ENCODE assay signal across 34 cellular contexts in the genomic region with DNA sequence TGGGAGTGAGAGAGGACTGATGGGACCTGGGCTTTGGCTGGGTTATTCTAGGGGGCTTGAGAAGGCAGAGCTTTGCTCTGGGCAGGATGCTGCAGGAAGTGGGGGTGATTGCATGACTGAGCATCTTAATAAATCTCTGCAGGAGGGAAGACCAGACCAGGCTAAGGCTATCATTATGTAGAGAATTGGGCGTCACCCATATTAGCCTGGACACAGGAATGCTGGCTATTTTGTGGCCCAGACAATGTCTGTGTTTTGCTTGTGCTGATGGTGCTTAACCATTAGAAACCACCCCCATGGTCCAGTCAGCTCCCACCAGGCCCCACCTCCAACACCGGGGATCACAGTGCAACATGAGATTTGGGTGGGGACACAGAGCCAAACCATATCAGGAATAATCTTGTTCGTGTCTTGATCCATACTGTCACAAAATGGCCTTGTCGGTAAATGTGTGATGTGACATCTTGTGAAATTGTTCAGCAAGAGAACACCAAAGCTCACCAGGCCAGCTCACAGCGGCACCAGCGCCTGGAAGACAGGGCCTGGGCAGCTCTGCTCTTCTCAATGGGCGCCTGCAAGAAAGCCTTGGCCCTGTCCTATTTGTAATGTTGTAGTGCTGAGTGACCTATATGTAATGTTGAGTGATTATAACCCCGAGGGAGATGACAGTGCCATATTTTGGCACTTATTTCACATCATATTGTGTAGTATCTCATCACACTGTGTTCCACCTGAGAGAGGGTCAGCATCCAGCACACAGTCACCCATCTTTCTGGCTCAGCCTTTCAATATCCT.
DNase-seq lines count a peak whose midpoint lies in the region; ATAC-seq, FAIRE-seq and TF ChIP-seq lines count a peak whose summit lies in the region.
"Had no signal": no experiment of that assay in that cellular context is flagged by ENCODE, and none has a peak within 500 bp of the region (broad histone marks: within the 10 kb centered on the region; RNA-seq: fewer than 3 reads in every experiment).

No MANE protein-coding gene starts in this region.

- H3K27ac ChIP-seq in caudate nucleus (ENCODE audit: low read depth, low read length) = no peak overlapping the region
- H3K27ac ChIP-seq: adrenal gland, breast epithelium, C4-2B, coronary artery, esophagus muscularis mucosa, gastrocnemius medialis, pancreas, right atrium auricular region, SJCRH30, spleen had no signal

- FAIRE-seq in RCC 7860 (lab: Jason Lieb, UNC) = no peak
- FAIRE-seq: GM12892, H54, HTR-8/SVneo, pancreas, TTC549 had no signal

- POLR2A ChIA-PET in activated CD8-positive, alpha-beta T cell treated with anti-CD3 and anti-CD28 coated beads for 36 hours (lab: Charles Lee) = no interaction called here

- peak; percentile 66 for DNase-seq in EH (ENCODE audit: low read depth)
- DNase-seq in RCC 7860 (ENCODE audit: low spot score) = peak; percentile 45
- DNase-seq in iris pigment epithelial cell (ENCODE audit: low read depth) = peak; percentile 9
- peak; percentile 38 for DNase-seq in posterior vena cava (ENCODE audit: low spot score)
- no peak for DNase-seq in NCI-H446 treated with DMSO at 0.1 percent for 48 hours (lab: John Stamatoyannopoulos, UW)
- DNase-seq in activated CD8-positive, alpha-beta T cell treated with anti-CD3 and anti-CD28 coated beads for 36 hours = no peak
- DNase-seq in caudate nucleus (lab: John Stamatoyannopoulos, UW) = no peak
- DNase-seq: activated CD4-positive, alpha-beta T cell treated with anti-CD3 and anti-CD28 coated beads, Interleukin-2, amount 50 U/mL, for 4 hours; activated naive CD4-positive, alpha-beta T cell treated with Interleukin-2 at 50 U/mL for 16 hours; adrenal gland; Calu3; DND-41; gastrocnemius medialis; hippocampal formation; KG1; left ventricle myocardium superior; naive thymus-derived CD8-positive, alpha-beta T cell; NCI-H2081; NCI-H2227 treated with DMSO at 0.1 percent for 48 hours; NCI-H748 treated with DMSO at 0.1 percent for 48 hours; pancreas; SJCRH30; spleen had no signal

- peaks cover 10% of the 10 kb centered on the region for H3K27me3 Mint-ChIP-seq in activated CD8-positive, alpha-beta T cell treated with anti-CD3 and anti-CD28 coated beads for 36 hours
- H3K27me3 Mint-ChIP-seq: type B pancreatic cell had no signal

- TF ChIP-seq CTCF in activated CD8-positive, alpha-beta T cell treated with anti-CD3 and anti-CD28 coated beads for 36 hours (IDR thresholded peaks at IDR 0.05) = no peak

- no peaks in the 10 kb centered on the region for H3K4me1 Mint-ChIP-seq in activated CD8-positive, alpha-beta T cell treated with anti-CD3 and anti-CD28 coated beads for 36 hours (ENCODE audit: low read depth)
- H3K4me1 Mint-ChIP-seq: mesothelial cell of epicardium had no signal

- H3K36me3 Mint-ChIP-seq in activated CD8-positive, alpha-beta T cell treated with anti-CD3 and anti-CD28 coated beads for 36 hours (ENCODE audit: low read depth) = no peaks in the 10 kb centered on the region
- H3K36me3 Mint-ChIP-seq: mesothelial cell of epicardium; naive thymus-derived CD8-positive, alpha-beta T cell; type B pancreatic cell had no signal

- CTCF ChIA-PET in activated CD8-positive, alpha-beta T cell treated with anti-CD3 and anti-CD28 coated beads for 36 hours (lab: Charles Lee) = no interaction called here

- intact Hi-C loops in posterior vena cava (cut with DNase I) = no loop called here
- intact Hi-C loops in activated CD8-positive, alpha-beta T cell treated with anti-CD3 and anti-CD28 coated beads for 36 hours (cut with micrococcal nuclease) = no loop called here

- no peak overlapping the region for H3K4me3 Mint-ChIP-seq in activated CD8-positive, alpha-beta T cell treated with anti-CD3 and anti-CD28 coated beads for 36 hours
- H3K4me3 Mint-ChIP-seq: mesothelial cell of epicardium; naive thymus-derived CD8-positive, alpha-beta T cell; type B pancreatic cell had no signal

- no peak for ATAC-seq in activated CD8-positive, alpha-beta T cell treated with anti-CD3 and anti-CD28 coated beads for 36 hours
- ATAC-seq: gastrocnemius medialis; left ventricle myocardium superior; naive thymus-derived CD8-positive, alpha-beta T cell; pancreas had no signal

- H3K27ac Mint-ChIP-seq in activated CD8-positive, alpha-beta T cell treated with anti-CD3 and anti-CD28 coated beads for 36 hours = no peak overlapping the region
- H3K27ac Mint-ChIP-seq: mesothelial cell of epicardium; naive thymus-derived CD8-positive, alpha-beta T cell; type B pancreatic cell had no signal

- H3K9me3 Mint-ChIP-seq in activated CD8-positive, alpha-beta T cell treated with anti-CD3 and anti-CD28 coated beads for 36 hours = no peaks in the 10 kb centered on the region

Comparison
In these comparisons a context has a peak if more than half of its experiments do, and no peak if none do; other contexts are left out.
1. DNase-seq: peak in EH (single experiment), RCC 7860 (single experiment), iris pigment epithelial cell (single experiment) and posterior vena cava (single experiment); none in NCI-H446 treated with DMSO at 0.1 percent for 48 hours (single experiment), activated CD8-positive, alpha-beta T cell treated with anti-CD3 and anti-CD28 coated beads for 36 hours (single experiment) and caudate nucleus (0 of 61).